In the genomic region with DNA sequence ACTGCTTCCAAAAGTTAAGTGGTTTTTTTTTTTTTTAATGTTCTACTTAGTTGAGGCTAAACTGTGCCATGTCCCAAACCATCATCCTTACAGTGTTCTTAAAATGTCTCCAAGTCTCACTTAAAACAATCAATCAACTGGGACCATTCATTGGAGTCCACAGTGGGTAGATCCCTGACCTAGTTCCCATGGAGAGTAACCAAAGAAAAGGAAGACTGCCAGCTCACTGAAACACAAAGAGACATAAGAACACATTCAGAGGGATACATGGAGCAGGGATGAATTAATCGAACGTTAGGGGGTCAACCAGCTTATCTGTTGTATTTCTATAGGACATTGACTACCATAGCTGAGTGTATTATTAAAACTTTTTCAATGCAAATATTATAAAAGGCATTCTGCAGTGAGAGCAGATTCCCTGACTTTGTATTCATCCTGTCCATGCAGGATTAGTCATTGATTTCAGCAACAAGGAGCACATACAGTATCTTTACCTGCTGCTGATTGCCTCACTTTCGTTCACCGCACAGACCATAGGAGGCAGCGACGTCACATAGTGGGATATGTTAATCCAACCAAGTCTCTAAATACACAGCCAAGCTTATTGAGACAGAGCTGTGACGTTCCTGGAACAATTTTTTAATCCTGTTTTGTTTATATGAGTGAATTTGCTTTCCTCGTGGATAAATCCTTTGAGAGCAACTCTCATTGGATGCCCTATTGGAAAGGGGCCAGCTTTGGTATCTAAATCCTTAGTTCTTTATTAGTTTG, we compare ENCODE assay signal across 8 cellular contexts.
DNase-seq lines count a peak whose midpoint lies in the region; ATAC-seq, FAIRE-seq and TF ChIP-seq lines count a peak whose summit lies in the region.

No MANE protein-coding gene starts in this region.

- ATAC-seq in GM12878 (peak; percentile 30; the same call in 1 of the 3 replicates), GM21515 (IDR thresholded peaks at IDR 0.05; ENCODE audit: unreplicated experiment) (no peak), HG03280 (IDR thresholded peaks at IDR 0.05; ENCODE audit: unreplicated experiment) (no peak)
- ATAC-seq in CD4-positive, alpha-beta T cell (ENCODE audit: poor library complexity), result no peak

- TF ChIP-seq CTCF in GM12878 (IDR thresholded peaks at IDR 0.05 in 2 of 3, conservative IDR thresholded peaks at IDR 0.05 in 1 of 3; ENCODE audit: control insufficient read depth in 2 of 3, extremely low read depth in 1 of 3, insufficient read depth in 1 of 3, low read depth in 3 of 3, low read length in 3 of 3), result peak; percentile 11 to 22 (median 18); a peak in 2 of 6 replicates
- TF ChIP-seq CTCF in CD4-positive, alpha-beta T cell (IDR thresholded peaks at IDR 0.05), result no peak

- DNase-seq in HT1080 (ENCODE audit: low read depth) (peak; percentile 63), GM12878 (ENCODE audit: low read depth, low spot score) (no peak)
- DNase-seq in CD4-positive, alpha-beta T cell, result no peak
- no peak for DNase-seq in activated CD4-positive, CD25-positive, alpha-beta regulatory T cell (lab: John Stamatoyannopoulos, UW)

- H3K27me3 Mint-ChIP-seq in CD4-positive, alpha-beta T cell, result no peaks in the 10 kb centered on the region

- TF ChIP-seq RAD21 in GM12878 (IDR thresholded peaks at IDR 0.05; ENCODE audit: insufficient read depth, low read depth, low read length), result peak; percentile 37; the same call in 1 of the 2 replicates

- H3K27me3 ChIP-seq in BLaER1 treated with 17β-estradiol and CSF1 and Interleukin-3, amounts not matched to agents 10 nM and 100 nM, result no peaks in the 10 kb centered on the region
- H3K27me3 ChIP-seq in GM12878 (replicated peaks in 1 of 2; ENCODE audit: control insufficient read depth in 2 of 2, insufficient read depth in 2 of 2, low read length in 1 of 2) (no peaks in the 10 kb centered on the region; a peak in 1 of 4 replicates), layer of hippocampus (ENCODE audit: control insufficient read depth, insufficient read depth, low read length) (no peaks in the 10 kb centered on the region)
- H3K27me3 ChIP-seq in CD4-positive, alpha-beta T cell (ENCODE audit: control insufficient read depth, insufficient read depth, low read length), result no peaks in the 10 kb centered on the region

- in situ Hi-C loops in GM12878 (cut with MboI), result loop anchor here (25.0 kb wide), 1 partner anchor 1271 kb away; no protein-coding TSS in a partner anchor

- H2AFZ ChIP-seq in GM12878 (ENCODE audit: control insufficient read depth, low read depth, low read length), result no peak overlapping the region

- H3K9ac ChIP-seq in BLaER1 treated with 17β-estradiol and CSF1 and Interleukin-3, amounts not matched to agents 10 nM and 100 nM, result peak overlapping the region in 9 of 11 experiments; percentile 16 to 63 (median 42); a peak in 12 of 22 replicates
- H3K9ac ChIP-seq in GM12878 (ENCODE audit: control insufficient read depth, insufficient read depth, low read length), result no peak overlapping the region

- TF ChIP-seq EP300 in GM12878 (IDR thresholded peaks at IDR 0.05; ENCODE audit: borderline replicate concordance in 1 of 2, control insufficient read depth in 1 of 2, low read depth in 2 of 2, low read length in 2 of 2), result no peak

- POLR2A ChIA-PET in GM12878 (lab: Charles Lee), result no interaction called here
- POLR2A ChIA-PET in CD4-positive, alpha-beta T cell (lab: Charles Lee), result interaction anchor here (0.6 kb wide), 1 partner anchor 504 kb away, joined by 3 read pairs; no protein-coding TSS in a partner anchor

- no peaks in the 10 kb centered on the region for H3K36me3 ChIP-seq in BLaER1 treated with 17β-estradiol and CSF1 and Interleukin-3, amounts not matched to agents 10 nM and 100 nM
- H3K36me3 ChIP-seq in GM12878 (ENCODE audit: control insufficient read depth in 2 of 2, insufficient read depth in 2 of 2, low read length in 1 of 2), result no peaks in the 10 kb centered on the region

- H3K9me3 Mint-ChIP-seq in CD4-positive, alpha-beta T cell, result no peaks in the 10 kb centered on the region

- H3K4me3 ChIP-seq in BLaER1 treated with 17β-estradiol and CSF1 and Interleukin-3, amounts not matched to agents 10 nM and 100 nM, result peak overlapping the region in 1 of 10 experiments; percentile 32; a peak in 2 of 20 replicates
- H3K4me3 ChIP-seq in GM12878, result 0 out of 2 replicates have a peak overlapping the region, but pooled peaks have one; percentile 43

- H4K20me1 ChIP-seq in BLaER1 treated with 17β-estradiol and CSF1 and Interleukin-3, amounts not matched to agents 10 nM and 100 nM, result no peaks in the 10 kb centered on the region
- H4K20me1 ChIP-seq in GM12878 (ENCODE audit: control insufficient read depth, insufficient read depth), result no peaks in the 10 kb centered on the region

- TF ChIP-seq POLR2A in GM12878 (IDR thresholded peaks at IDR 0.05; ENCODE audit: low read depth, low read length), result no peak

- H3K4me1 Mint-ChIP-seq in CD4-positive, alpha-beta T cell (ENCODE audit: low read depth), result no peaks in the 10 kb centered on the region

- no peak overlapping the region for H3K4me3 Mint-ChIP-seq in CD4-positive, alpha-beta T cell

- no peak overlapping the region for H3K27ac Mint-ChIP-seq in CD4-positive, alpha-beta T cell

- RAD21 ChIA-PET in GM12878 (lab: Charles Lee; ENCODE audit: unreplicated experiment), result interaction anchor here (0.8 to 3.8 kb wide), 11 partner anchors 11 to 1777 kb away, joined by 3 to 33 read pairs (median 3); partner anchors contain the start of gene RBMS3

- H3K79me2 ChIP-seq in GM12878 (ENCODE audit: control insufficient read depth, insufficient read depth, low read length), result no peaks in the 10 kb centered on the region

- SMC1A ChIA-PET in GM12878 (lab: Charles Lee; ENCODE audit: uncharacterized antibody, unreplicated experiment), result interaction anchor here (0.6 to 2.5 kb wide), 28 partner anchors 8 to 1282 kb away, joined by 3 to 17 read pairs (median 4); no protein-coding TSS in a partner anchor

- no peak for FAIRE-seq in GM12878 (lab: Jason Lieb, UNC)

- no peaks in the 10 kb centered on the region for H3K9me3 ChIP-seq in BLaER1 treated with 17β-estradiol and CSF1 and Interleukin-3, amounts not matched to agents 10 nM and 100 nM (replicated peaks in 1 of 11)
- no peaks in the 10 kb centered on the region; the same call in 2 of the 3 replicates for H3K9me3 ChIP-seq in GM12878 (replicated peaks; ENCODE audit: control insufficient read depth, insufficient read depth, low read length)
- no peaks in the 10 kb centered on the region for H3K9me3 ChIP-seq in CD4-positive, alpha-beta T cell (ENCODE audit: control insufficient read depth, low read length)

- H3K36me3 Mint-ChIP-seq in CD4-positive, alpha-beta T cell (ENCODE audit: low read depth), result no peaks in the 10 kb centered on the region

- peak overlapping the region in 8 of 11 experiments; percentile 2 to 60 (median 38); a peak in 8 of 22 replicates for H3K27ac ChIP-seq in BLaER1 treated with 17β-estradiol and CSF1 and Interleukin-3, amounts not matched to agents 10 nM and 100 nM
- no peak overlapping the region for H3K27ac ChIP-seq in GM12878 (ENCODE audit: control insufficient read depth, insufficient read depth)
- H3K27ac ChIP-seq in layer of hippocampus (ENCODE audit: low read depth, low read length), result peak overlapping the region; percentile 13
- no peak overlapping the region for H3K27ac ChIP-seq in CD4-positive, alpha-beta T cell (ENCODE audit: low read depth, low read length)

- peaks cover 11 to 25% (median 20%) of the 10 kb centered on the region in 10 experiments for H3K4me1 ChIP-seq in BLaER1 treated with 17β-estradiol and CSF1 and Interleukin-3, amounts not matched to agents 10 nM and 100 nM
- H3K4me1 ChIP-seq in GM12878 (ENCODE audit: control insufficient read depth, insufficient read depth, low read length), result peaks cover 20% of the 10 kb centered on the region

- peak overlapping the region; percentile 61 to 79 (median 76) for H3K4me2 ChIP-seq in BLaER1 treated with 17β-estradiol and CSF1 and Interleukin-3, amounts not matched to agents 10 nM and 100 nM
- peak overlapping the region; percentile 63 for H3K4me2 ChIP-seq in GM12878 (ENCODE audit: control insufficient read depth, insufficient read depth)

- intact Hi-C loops in GM12878 (cut with micrococcal nuclease; ENCODE audit: unreplicated experiment), result loop anchor here (2.0 to 5.0 kb wide), 6 partner anchors 73 to 1283 kb away; partner anchors contain the start of gene RBMS3
- intact Hi-C loops in CD4-positive, alpha-beta T cell (cut with DNase I, micrococcal nuclease), result no loop called here

- no TSS peak for BruUV-seq in GM12878 (replicated peaks; lab: Mats Ljungman, UMichigan)

- WGBS in GM12878 (ENCODE audit: insufficient coverage, insufficient replicate concordance, low lambda C conversion rate, missing lambda C conversion rate), result 65% methylated on average over 8 of the region's 8 CpGs

- CTCF ChIA-PET in GM12878 (lab: Yijun Ruan, JAX), result interaction anchor here (0.6 to 6.0 kb wide), 29 partner anchors 12 to 1282 kb away, joined by 3 to 31 read pairs (median 3); no protein-coding TSS in a partner anchor
- CTCF ChIA-PET in CD4-positive, alpha-beta T cell (lab: Charles Lee), result interaction anchor here (0.7 kb wide), 1 partner anchor 22 kb away, joined by 3 read pairs; no protein-coding TSS in a partner anchor

TF ChIP-seq in GM12878, 131 proteins besides CTCF, POLR2A, EP300 and RAD21 (continues in another document):
- no peak for TF ChIP-seq CEBPB (IDR thresholded peaks at IDR 0.05; ENCODE audit: borderline replicate concordance in 1 of 2, low read depth in 2 of 2, low read length in 2 of 2)
- no peak for TF ChIP-seq RUNX3 (IDR thresholded peaks at IDR 0.05; ENCODE audit: low read length)
- no peak for TF ChIP-seq ATF2 (IDR thresholded peaks at IDR 0.05; ENCODE audit: low read length)
- no peak for TF ChIP-seq JUND (IDR thresholded peaks at IDR 0.05; ENCODE audit: low read depth, low read length)
- no peak for TF ChIP-seq POLR2AphosphoS5 (IDR thresholded peaks at IDR 0.05; ENCODE audit: low read length)
- TF ChIP-seq SIN3A (IDR thresholded peaks at IDR 0.05; ENCODE audit: low read depth, low read length), result no peak

Comparison
In these comparisons a context has a peak if more than half of its experiments do, and no peak if none do; other contexts are left out.
1. H3K27ac ChIP-seq: peak in BLaER1 treated with 17β-estradiol and CSF1 and Interleukin-3, amounts not matched to agents 10 nM and 100 nM (8 of 11) and layer of hippocampus (single experiment); none in GM12878 (single experiment) and CD4-positive, alpha-beta T cell (single experiment).